1 cellular context compared by ENCODE assay signal in the genomic region with DNA sequence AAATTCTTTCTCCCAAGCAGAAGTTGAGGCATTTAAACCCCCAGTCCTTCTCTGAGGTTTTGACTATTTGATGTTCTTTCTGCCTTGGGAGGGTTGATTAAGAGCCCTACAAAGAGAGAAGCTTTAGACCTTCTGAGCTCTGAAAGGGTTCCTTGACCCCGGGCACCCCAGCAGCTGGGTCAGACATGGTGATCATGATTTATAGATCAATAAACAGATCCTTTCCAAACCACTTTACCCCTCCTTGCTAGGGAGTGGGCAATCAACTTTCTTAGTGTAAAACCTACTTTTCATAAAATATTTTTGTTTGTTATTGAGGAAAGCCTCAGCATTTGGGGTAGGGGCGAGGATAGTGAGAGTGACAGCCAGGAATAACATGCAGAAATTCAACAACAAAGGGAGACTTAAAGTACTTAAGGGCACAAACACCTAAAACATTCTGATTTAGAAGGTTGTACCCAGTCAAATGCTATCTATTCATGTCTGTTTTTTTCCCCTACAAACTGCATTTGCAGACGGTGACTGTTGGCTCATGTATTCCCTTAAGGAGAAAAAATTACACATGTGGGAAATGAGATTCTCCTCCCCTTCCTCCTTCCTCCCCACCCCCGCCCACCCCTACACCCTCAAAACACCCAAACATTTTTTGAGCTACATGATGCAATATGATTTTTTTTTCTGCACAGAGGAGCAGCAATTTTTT.
TF ChIP-seq lines count a peak whose summit lies in the region.

No MANE protein-coding gene starts in this region.

TF ChIP-seq in GM23338, 12 proteins besides CTCF, POLR2A, EP300 and RAD21 (continued from another document):
- TF ChIP-seq, protein P1, sequence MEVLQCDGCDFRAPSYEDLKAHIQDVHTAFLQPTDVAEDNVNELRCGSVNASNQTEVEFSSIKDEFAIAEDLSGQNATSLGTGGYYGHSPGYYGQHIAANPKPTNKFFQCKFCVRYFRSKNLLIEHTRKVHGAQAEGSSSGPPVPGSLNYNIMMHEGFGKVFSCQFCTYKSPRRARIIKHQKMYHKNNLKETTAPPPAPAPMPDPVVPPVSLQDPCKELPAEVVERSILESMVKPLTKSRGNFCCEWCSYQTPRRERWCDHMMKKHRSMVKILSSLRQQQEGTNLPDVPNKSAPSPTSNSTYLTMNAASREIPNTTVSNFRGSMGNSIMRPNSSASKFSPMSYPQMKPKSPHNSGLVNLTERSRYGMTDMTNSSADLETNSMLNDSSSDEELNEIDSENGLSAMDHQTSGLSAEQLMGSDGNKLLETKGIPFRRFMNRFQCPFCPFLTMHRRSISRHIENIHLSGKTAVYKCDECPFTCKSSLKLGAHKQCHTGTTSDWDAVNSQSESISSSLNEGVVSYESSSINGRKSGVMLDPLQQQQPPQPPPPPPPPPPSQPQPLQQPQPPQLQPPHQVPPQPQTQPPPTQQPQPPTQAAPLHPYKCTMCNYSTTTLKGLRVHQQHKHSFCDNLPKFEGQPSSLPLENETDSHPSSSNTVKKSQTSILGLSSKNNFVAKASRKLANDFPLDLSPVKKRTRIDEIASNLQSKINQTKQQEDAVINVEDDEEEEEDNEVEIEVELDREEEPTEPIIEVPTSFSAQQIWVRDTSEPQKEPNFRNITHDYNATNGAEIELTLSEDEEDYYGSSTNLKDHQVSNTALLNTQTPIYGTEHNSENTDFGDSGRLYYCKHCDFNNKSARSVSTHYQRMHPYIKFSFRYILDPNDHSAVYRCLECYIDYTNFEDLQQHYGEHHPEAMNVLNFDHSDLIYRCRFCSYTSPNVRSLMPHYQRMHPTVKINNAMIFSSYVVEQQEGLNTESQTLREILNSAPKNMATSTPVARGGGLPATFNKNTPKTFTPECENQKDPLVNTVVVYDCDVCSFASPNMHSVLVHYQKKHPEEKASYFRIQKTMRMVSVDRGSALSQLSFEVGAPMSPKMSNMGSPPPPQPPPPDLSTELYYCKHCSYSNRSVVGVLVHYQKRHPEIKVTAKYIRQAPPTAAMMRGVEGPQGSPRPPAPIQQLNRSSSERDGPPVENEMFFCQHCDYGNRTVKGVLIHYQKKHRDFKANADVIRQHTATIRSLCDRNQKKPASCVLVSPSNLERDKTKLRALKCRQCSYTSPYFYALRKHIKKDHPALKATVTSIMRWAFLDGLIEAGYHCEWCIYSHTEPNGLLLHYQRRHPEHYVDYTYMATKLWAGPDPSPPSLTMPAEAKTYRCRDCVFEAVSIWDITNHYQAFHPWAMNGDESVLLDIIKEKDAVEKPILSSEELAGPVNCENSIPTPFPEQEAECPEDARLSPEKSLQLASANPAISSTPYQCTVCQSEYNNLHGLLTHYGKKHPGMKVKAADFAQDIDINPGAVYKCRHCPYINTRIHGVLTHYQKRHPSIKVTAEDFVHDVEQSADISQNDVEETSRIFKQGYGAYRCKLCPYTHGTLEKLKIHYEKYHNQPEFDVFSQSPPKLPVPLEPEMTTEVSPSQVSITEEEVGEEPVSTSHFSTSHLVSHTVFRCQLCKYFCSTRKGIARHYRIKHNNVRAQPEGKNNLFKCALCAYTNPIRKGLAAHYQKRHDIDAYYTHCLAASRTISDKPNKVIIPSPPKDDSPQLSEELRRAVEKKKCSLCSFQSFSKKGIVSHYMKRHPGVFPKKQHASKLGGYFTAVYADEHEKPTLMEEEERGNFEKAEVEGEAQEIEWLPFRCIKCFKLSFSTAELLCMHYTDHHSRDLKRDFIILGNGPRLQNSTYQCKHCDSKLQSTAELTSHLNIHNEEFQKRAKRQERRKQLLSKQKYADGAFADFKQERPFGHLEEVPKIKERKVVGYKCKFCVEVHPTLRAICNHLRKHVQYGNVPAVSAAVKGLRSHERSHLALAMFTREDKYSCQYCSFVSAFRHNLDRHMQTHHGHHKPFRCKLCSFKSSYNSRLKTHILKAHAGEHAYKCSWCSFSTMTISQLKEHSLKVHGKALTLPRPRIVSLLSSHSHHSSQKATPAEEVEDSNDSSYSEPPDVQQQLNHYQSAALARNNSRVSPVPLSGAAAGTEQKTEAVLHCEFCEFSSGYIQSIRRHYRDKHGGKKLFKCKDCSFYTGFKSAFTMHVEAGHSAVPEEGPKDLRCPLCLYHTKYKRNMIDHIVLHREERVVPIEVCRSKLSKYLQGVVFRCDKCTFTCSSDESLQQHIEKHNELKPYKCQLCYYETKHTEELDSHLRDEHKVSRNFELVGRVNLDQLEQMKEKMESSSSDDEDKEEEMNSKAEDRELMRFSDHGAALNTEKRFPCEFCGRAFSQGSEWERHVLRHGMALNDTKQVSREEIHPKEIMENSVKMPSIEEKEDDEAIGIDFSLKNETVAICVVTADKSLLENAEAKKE (CRISPR knock-in tag; IDR thresholded peaks at IDR 0.05): no peak
- TF ChIP-seq ZNF331 (CRISPR knock-in tag; IDR thresholded peaks at IDR 0.05; ENCODE audit: low read depth): no peak
- TF ChIP-seq STAT1 (IDR thresholded peaks at IDR 0.05; ENCODE audit: unreplicated experiment): no peak
- TF ChIP-seq, protein P2, sequence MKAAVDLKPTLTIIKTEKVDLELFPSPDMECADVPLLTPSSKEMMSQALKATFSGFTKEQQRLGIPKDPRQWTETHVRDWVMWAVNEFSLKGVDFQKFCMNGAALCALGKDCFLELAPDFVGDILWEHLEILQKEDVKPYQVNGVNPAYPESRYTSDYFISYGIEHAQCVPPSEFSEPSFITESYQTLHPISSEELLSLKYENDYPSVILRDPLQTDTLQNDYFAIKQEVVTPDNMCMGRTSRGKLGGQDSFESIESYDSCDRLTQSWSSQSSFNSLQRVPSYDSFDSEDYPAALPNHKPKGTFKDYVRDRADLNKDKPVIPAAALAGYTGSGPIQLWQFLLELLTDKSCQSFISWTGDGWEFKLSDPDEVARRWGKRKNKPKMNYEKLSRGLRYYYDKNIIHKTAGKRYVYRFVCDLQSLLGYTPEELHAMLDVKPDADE (IDR thresholded peaks at IDR 0.05): no peak
- TF ChIP-seq EZH2phosphoT487 (IDR thresholded peaks at IDR 0.05; ENCODE audit: unreplicated experiment): no peak
- TF ChIP-seq POLR2AphosphoS5 (IDR thresholded peaks at IDR 0.05; ENCODE audit: low read depth): no peak
TF ChIP-seq in GM23338: peak in this region for 0.
